26 cellular contexts compared by ENCODE assay signal in the genomic region with DNA sequence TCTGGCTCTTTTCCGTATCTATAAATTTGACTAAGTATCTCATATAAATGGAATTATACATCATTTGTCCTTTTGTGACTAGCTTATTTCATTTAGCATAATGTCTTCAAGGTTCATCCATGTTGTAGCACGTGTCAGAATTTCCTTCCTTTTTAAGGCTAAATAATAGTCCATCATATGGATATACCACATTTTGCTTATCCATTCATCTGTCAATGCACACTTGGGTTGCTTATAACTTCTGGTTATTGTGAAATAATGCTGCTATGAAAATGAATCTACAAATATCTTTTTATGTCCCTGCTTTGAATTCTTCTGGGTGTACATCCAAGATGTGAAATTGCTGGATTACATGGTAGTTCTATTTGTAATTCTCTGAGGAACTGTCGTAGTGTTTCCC.
"Had no signal": no experiment of that assay in that cellular context is flagged by ENCODE, and none has a peak within 500 bp of the region (broad histone marks: within the 10 kb centered on the region; RNA-seq: fewer than 3 reads in every experiment).

No MANE protein-coding gene starts in this region.

- DNase-seq: stimulated activated CD4-positive, alpha-beta T cell treated with anti-CD3 and anti-CD28 coated beads, Interleukin-2, amount 100 ng/mL, for 48 hours; stimulated activated CD4-positive, alpha-beta T cell treated with anti-CD3 and anti-CD28 coated beads, Interleukin-4, amount 100 ng/mL, for 1 hour; stimulated activated CD4-positive, alpha-beta T cell treated with anti-CD3 and anti-CD28 coated beads, Interleukin-4, amount 100 ng/mL, for 24 hours; stimulated activated CD4-positive, alpha-beta T cell treated with anti-CD3 and anti-CD28 coated beads, Interleukin-4, amount 100 ng/mL, for 4 hours; stimulated activated CD8-positive, alpha-beta memory T cell treated with anti-CD3 and anti-CD28 coated beads, Interleukin-4, amount 100 ng/mL, for 48 hours; stimulated activated naive B cell treated with anti-CD40 and anti-IgM and Interleukin-4, amounts not matched to agents 10 μg/mL and 1 μg/mL and 100 μg/mL, for 72 hours; stimulated activated naive CD4-positive, alpha-beta T cell; stimulated activated naive CD4-positive, alpha-beta T cell treated with Interleukin-2 at 50 U/mL for 16 hours; stimulated activated naive CD8-positive, alpha-beta T cell treated with anti-CD3 and anti-CD28 coated beads, Interleukin-15, amount 100 ng/mL, for 72 hours; stimulated activated naive CD8-positive, alpha-beta T cell treated with anti-CD3 and anti-CD28 coated beads, Interleukin-15, Interleukin-2, amounts not matched to agents 100 U/mL and 50 U/mL, for 24 hours; stomach; substantia nigra; testis; thyroid gland; tibial artery; transverse colon; upper lobe of left lung; upper lobe of right lung; uterus had no signal

- H3K27ac ChIP-seq: stomach, suprapubic skin, testis, thoracic aorta, thyroid gland, tibial artery, tibial nerve, transverse colon, upper lobe of left lung, upper lobe of right lung, uterus, vagina had no signal

- H3K27me3 ChIP-seq: stomach, suprapubic skin, testis, thyroid gland, tibial nerve, transverse colon, upper lobe of left lung, upper lobe of right lung, uterus, vagina had no signal

- ATAC-seq: stimulated activated effector memory CD8-positive, alpha-beta T cell treated with anti-CD3 and anti-CD28 coated beads, Interleukin-12 subunit alpha, Interleukin-12 subunit beta, amount 100 ng/mL, for 72 hours; stimulated activated memory B cell treated with anti-CD40 and anti-IgM and Interleukin-4, amounts not matched to agents 10 μg/mL and 1 μg/mL and 100 μg/mL, for 72 hours; stimulated activated naive B cell treated with anti-CD40 and anti-IgM and Interleukin-4, amounts not matched to agents 10 μg/mL and 1 μg/mL and 100 μg/mL, for 72 hours; stimulated activated naive CD8-positive, alpha-beta T cell treated with anti-CD3 and anti-CD28 coated beads, Interleukin-15, amount 100 ng/mL, for 72 hours; stimulated activated naive CD8-positive, alpha-beta T cell treated with anti-CD3 and anti-CD28 coated beads, Interleukin-15, Interleukin-2, amounts not matched to agents 100 U/mL and 50 U/mL, for 24 hours; upper lobe of right lung had no signal

- FAIRE-seq: urothelium cell line had no signal

- H3K4me3 ChIP-seq: stomach, suprapubic skin, testis, thoracic aorta, thyroid gland, tibial artery, tibial nerve, transverse colon, upper lobe of left lung, upper lobe of right lung, uterus, vagina had no signal

- H3K4me1 ChIP-seq: suprapubic skin, testis, thyroid gland, tibial artery, tibial nerve, upper lobe of right lung, uterus, vagina had no signal

- H3K9me3 ChIP-seq: stomach, suprapubic skin, testis, thoracic aorta, thyroid gland, tibial artery, transverse colon, upper lobe of left lung, upper lobe of right lung, uterus, vagina had no signal

- H3K36me3 ChIP-seq: stomach, suprapubic skin, thoracic aorta, thyroid gland, tibial artery, tibial nerve, transverse colon, upper lobe of left lung, upper lobe of right lung, uterus, vagina had no signal
